ENCODE assay signal across 9 cellular contexts in genomic region chrX:34656467-34656841, GRCh38. TPM values are rescaled to one million over a fixed set of nuclear protein-coding genes. Genes with fewer than 3 reads are reported as not detected.
DNase-seq lines count a peak whose midpoint lies in the region; ATAC-seq and TF ChIP-seq lines count a peak whose summit lies in the region.
"Had no signal": no experiment of that assay in that cellular context is flagged by ENCODE, and none has a peak within 500 bp of the region (broad histone marks: within the 10 kb centered on the region; RNA-seq: fewer than 3 reads in every experiment).

No MANE protein-coding gene starts in this region.

- no peak overlapping the region for H4K8ac ChIP-seq in neuronal stem cell (ENCODE audit: low read depth, low read length)

- WGBS in neuronal stem cell (ENCODE audit: extremely low coverage in 2 of 2, insufficient read length in 2 of 2, insufficient replicate concordance in 1 of 2), 2 donors: no CpG with 5 or more reads among the region's 27 CpGs

- ATAC-seq in GM21786 (IDR thresholded peaks at IDR 0.05; ENCODE audit: unreplicated experiment): no peak

- no peak overlapping the region for H2BK15ac ChIP-seq in neuronal stem cell (ENCODE audit: low read length)

- H4K91ac ChIP-seq in neuronal stem cell (ENCODE audit: low read depth, low read length, poor library complexity): no peak overlapping the region

- no peak overlapping the region for H3K14ac ChIP-seq in neuronal stem cell (ENCODE audit: low read length)

- no peak overlapping the region for H3K23ac ChIP-seq in neuronal stem cell (ENCODE audit: low read depth, low read length, poor library complexity)

- peak; percentile 7 for DNase-seq in AG20443 (ENCODE audit: low spot score)
- peak; percentile 23 to 29 for DNase-seq in SJCRH30
- no peak for DNase-seq in fibroblast of the aortic adventitia (ENCODE audit: low read depth)
- DNase-seq in neuronal stem cell (ENCODE audit: low spot score): no peak
- no peak for DNase-seq in NCI-H2029 (lab: John Stamatoyannopoulos, UW)
- no peak for DNase-seq in hepatic stellate cell (ENCODE audit: low spot score)
- DNase-seq in GM19240 (ENCODE audit: insufficient read length, low spot score): no peak
- DNase-seq: stimulated activated CD8-positive, alpha-beta memory T cell treated with anti-CD3 and anti-CD28 coated beads, Interleukin-4, amount 100 ng/mL, for 48 hours had no signal

- no peaks in the 10 kb centered on the region for H3K4me1 ChIP-seq in SJCRH30
- peaks cover 0 to 8% of the 10 kb centered on the region in 2 donors for H3K4me1 ChIP-seq in neuronal stem cell (ENCODE audit: control insufficient read depth in 2 of 2, insufficient read depth in 1 of 2, low read depth in 1 of 2, low read length in 2 of 2)

- H2BK12ac ChIP-seq in neuronal stem cell (ENCODE audit: low read length): no peak overlapping the region

- no peak overlapping the region for H2BK120ac ChIP-seq in neuronal stem cell (ENCODE audit: low read depth, low read length)

- H3K4me3 ChIP-seq in SJCRH30: peak overlapping the region; percentile 84
- H3K4me3 ChIP-seq in fibroblast of the aortic adventitia (ENCODE audit: low read depth, low read length): peak overlapping the region; percentile 76
- H3K4me3 ChIP-seq in neuronal stem cell (ENCODE audit: low read length in 2 of 2): peak overlapping the region; percentile 80 to 96

- H2AFZ ChIP-seq in neuronal stem cell (ENCODE audit: low read length): no peak overlapping the region

- no peaks in the 10 kb centered on the region for H3K36me3 ChIP-seq in SJCRH30
- no peaks in the 10 kb centered on the region for H3K36me3 ChIP-seq in neuronal stem cell (replicated peaks in 1 of 2; ENCODE audit: control insufficient read depth in 2 of 2, insufficient read depth in 2 of 2, low read length in 2 of 2)

- no peak overlapping the region for H2AK5ac ChIP-seq in neuronal stem cell (ENCODE audit: low read depth, low read length)

- no peaks in the 10 kb centered on the region for H3K9me3 ChIP-seq in SJCRH30 (replicated peaks)
- H3K9me3 ChIP-seq in neuronal stem cell (replicated peaks in 1 of 2; ENCODE audit: control insufficient read depth in 2 of 2, insufficient read depth in 1 of 2, low read depth in 1 of 2, low read length in 2 of 2): no peaks in the 10 kb centered on the region

- TF ChIP-seq CTCF in fibroblast of the aortic adventitia (IDR thresholded peaks at IDR 0.05; ENCODE audit: insufficient read depth, low read length): no peak

- H3K27ac ChIP-seq in SJCRH30 (peak overlapping the region; percentile 79), neuronal stem cell (replicated peaks; ENCODE audit: low read length) (no peak overlapping the region)

- no peak overlapping the region for H3K4me2 ChIP-seq in neuronal stem cell (ENCODE audit: insufficient read depth, low read length, poor library complexity, severe bottlenecking)

- peak overlapping the region; percentile 85 for H3K18ac ChIP-seq in neuronal stem cell (ENCODE audit: low read length)

- H2BK5ac ChIP-seq in neuronal stem cell (ENCODE audit: low read length): no peak overlapping the region

- H3K4ac ChIP-seq in neuronal stem cell (ENCODE audit: low read length): no peak overlapping the region

- H3K79me1 ChIP-seq in neuronal stem cell (ENCODE audit: low read depth, low read length): no peaks in the 10 kb centered on the region

- H3K27me3 ChIP-seq in SJCRH30 (no peaks in the 10 kb centered on the region), neuronal stem cell (ENCODE audit: control insufficient read depth in 3 of 3, insufficient read depth in 3 of 3, low read depth in 1 of 3, low read length in 3 of 3) (no peaks in the 10 kb centered on the region)

- peak overlapping the region; percentile 94 for H3K9ac ChIP-seq in neuronal stem cell (ENCODE audit: low read depth, low read length, poor library complexity)

RNA-seq across cellular contexts. Expression of gene TMEM47, which starts 0.6 kb away (rescaled TPM):
- 44.9 and 49.3 TPM in 2 replicates for total RNA-seq in SJCRH30 (2014; rRNA removed; shearing (Covaris generic))
- 25.3 and 68.1 TPM in 2 replicates for total RNA-seq in fibroblast of the aortic adventitia (ENCODE audit: low replicate concordance)
- 48.7 TPM for polyA plus RNA-seq in neuronal stem cell (2013, experiment 1 of 2)
- 50.4 TPM for polyA plus RNA-seq in neuronal stem cell (2013, experiment 2 of 2)

Comparison
In these comparisons a context has a peak if more than half of its experiments do, and no peak if none do; other contexts are left out.
1. DNase-seq: peak in AG20443 (single experiment) and SJCRH30 (2 of 2); none in fibroblast of the aortic adventitia (single experiment), neuronal stem cell (single experiment), NCI-H2029 (single experiment), hepatic stellate cell (single experiment) and GM19240 (single experiment).
2. Peak in every context shown above with its lines, with median percentiles within 50 percentile points of each other: H3K4me3 ChIP-seq.